Comparison of ENCODE assay signal across 8 cellular contexts in the genomic region with DNA sequence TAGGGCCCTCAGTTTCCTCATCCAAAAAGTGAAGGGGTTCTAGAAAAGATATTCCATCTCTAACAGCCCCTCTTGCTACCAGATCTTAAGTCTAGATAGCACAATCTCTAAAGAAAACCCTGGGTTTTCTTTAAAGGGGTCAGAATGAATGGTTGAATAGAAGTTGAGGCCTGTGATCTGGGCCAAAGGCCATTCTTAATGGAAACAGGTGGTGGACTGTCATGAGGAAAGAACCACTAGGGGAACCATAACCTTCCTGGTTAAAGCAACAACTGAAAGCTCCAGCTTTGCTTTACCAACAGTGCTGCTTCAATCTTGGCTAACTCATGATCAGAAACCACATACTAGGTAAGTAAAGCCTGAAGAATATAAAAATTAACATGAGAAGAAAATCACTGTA. TPM values are rescaled to one million over a fixed set of nuclear protein-coding genes. Genes with fewer than 3 reads are reported as not detected.
A peak's percentile ranks its signal among the peaks of the same experiment; 100 is the strongest.
DNase-seq lines count a peak whose midpoint lies in the region; ATAC-seq and TF ChIP-seq lines count a peak whose summit lies in the region.

No MANE protein-coding gene starts in this region.

- peaks cover 57% of the 10 kb centered on the region for H3K4me1 Mint-ChIP-seq in brain

- peak overlapping the region; percentile 98 to 100 (median 100) for H3K4me3 Mint-ChIP-seq in brain

- H3K27ac Mint-ChIP-seq in brain = peak overlapping the region in 4 of 5 experiments; percentile 75 to 99 (median 98)

- H3K27me3 Mint-ChIP-seq in brain = peaks cover 12% of the 10 kb centered on the region

- peaks cover 45% of the 10 kb centered on the region for H3K36me3 Mint-ChIP-seq in brain

- peaks cover 0 to 4% (median 0%) of the 10 kb centered on the region in 5 experiments for H3K9me3 Mint-ChIP-seq in brain

- DNase-seq in NCI-H2227 (lab: John Stamatoyannopoulos, UW; ENCODE audit: unreplicated experiment) (peak; percentile 13), NCI-H2227 treated with DMSO at 0.1 percent for 48 hours (lab: John Stamatoyannopoulos, UW) (no peak), LNCaP clone FGC (ENCODE audit: low read depth) (no peak), lung microvascular endothelial cell (ENCODE audit: low read depth in 2 of 2) (peak; percentile 44 to 49), Ammon's horn (ENCODE audit: low spot score) (no peak), AG08396 (ENCODE audit: low spot score) (no peak)

- ATAC-seq in GM19035 (IDR thresholded peaks at IDR 0.05; ENCODE audit: unreplicated experiment) = no peak

- H3K4me3 ChIP-seq in LNCaP clone FGC (ENCODE audit: low read depth, low read length) = peak overlapping the region; percentile 84

- peak; percentile 31 for TF ChIP-seq CTCF in LNCaP clone FGC (IDR thresholded peaks at IDR 0.05; ENCODE audit: control insufficient read depth, extremely low read depth, insufficient read depth)
- peak; percentile 15 to 45 for TF ChIP-seq CTCF in brain (conservative IDR thresholded peaks at IDR 0.05)

RNA-seq across cellular contexts. Expression of a gene that starts 1.8 kb away (rescaled TPM):
- 47.2 TPM for polyA plus RNA-seq in brain (ENCODE audit: insufficient read depth, low read depth, low replicate concordance)
- total RNA-seq in lung microvascular endothelial cell = 55.6 and 75.0 TPM in 2 replicates

RNA-seq across cellular contexts. Expression of a gene that starts 14.3 kb away (rescaled TPM):
- 52.2 TPM for polyA plus RNA-seq in brain (ENCODE audit: insufficient read depth, low read depth, low replicate concordance)
- total RNA-seq in lung microvascular endothelial cell = 57.1 and 75.2 TPM in 2 replicates

RNA-seq across cellular contexts. Expression of a gene that starts 27.7 kb away (rescaled TPM):
- 19.2 TPM for polyA plus RNA-seq in brain (ENCODE audit: insufficient read depth, low read depth, low replicate concordance)
- total RNA-seq in lung microvascular endothelial cell = 22.7 and 32.9 TPM in 2 replicates

RNA-seq across cellular contexts. Expression of a gene that starts 27.8 kb away (rescaled TPM):
- polyA plus RNA-seq in brain (ENCODE audit: insufficient read depth, low read depth, low replicate concordance) = 158 TPM
- 63.2 and 69.4 TPM in 2 replicates for total RNA-seq in lung microvascular endothelial cell

RNA-seq across cellular contexts. Expression of a gene that starts 35.4 kb away (rescaled TPM):
- not detected for polyA plus RNA-seq in brain (ENCODE audit: insufficient read depth, low read depth, low replicate concordance)
- total RNA-seq in lung microvascular endothelial cell = not detected in 2 replicates

Comparison
In these comparisons a context has a peak if more than half of its experiments do, and no peak if none do; other contexts are left out.
1. DNase-seq: peak in NCI-H2227 (single experiment) and lung microvascular endothelial cell (2 of 2); none in NCI-H2227 treated with DMSO at 0.1 percent for 48 hours (single experiment), LNCaP clone FGC (single experiment), Ammon's horn (single experiment) and AG08396 (single experiment).